ENCODE assay signal across 9 cellular contexts in genomic region chr7:76260171-76260703, GRCh38. TPM values are rescaled to one million over a fixed set of nuclear protein-coding genes. Genes with fewer than 3 reads are reported as not detected.
A peak's percentile ranks its signal among the peaks of the same experiment; 100 is the strongest.
DNase-seq lines count a peak whose midpoint lies in the region; ATAC-seq lines count a peak whose summit lies in the region.
"Had no signal": no experiment of that assay in that cellular context is flagged by ENCODE, and none has a peak within 500 bp of the region (broad histone marks: within the 10 kb centered on the region; RNA-seq: fewer than 3 reads in every experiment).

No MANE protein-coding gene starts in this region.

- no peak overlapping the region for H3K4me3 ChIP-seq in GM23248
- peak overlapping the region; percentile 49 for H3K4me3 ChIP-seq in NT2/D1 (ENCODE audit: insufficient read length, low read depth)

- H3K27me3 ChIP-seq in GM23248 (replicated peaks; ENCODE audit: insufficient read depth): peaks cover 12% of the 10 kb centered on the region
- H3K27me3 ChIP-seq in NT2/D1 (ENCODE audit: insufficient read depth, insufficient read length): no peaks in the 10 kb centered on the region

- no peaks in the 10 kb centered on the region for H3K9me2 ChIP-seq in GM23248 (ENCODE audit: insufficient read depth)

- ATAC-seq in activated naive CD4-positive, alpha-beta T cell treated with anti-CD3 and anti-CD28 coated beads, Interleukin-2, amount 50 U/mL, for 72 hours: peak; percentile 38 to 69
- ATAC-seq in HG03280 (IDR thresholded peaks at IDR 0.05; ENCODE audit: unreplicated experiment): no peak
- no peak for ATAC-seq in HG03354 (IDR thresholded peaks at IDR 0.05; ENCODE audit: poor library complexity, severe bottlenecking, unreplicated experiment)

- H3K27ac ChIP-seq in GM23248: no peak overlapping the region
- H3K27ac ChIP-seq: neutrophil had no signal

- intact Hi-C loops in posterior vena cava (cut with DNase I): loop anchor here in 1 of 2 donors (10.0 kb wide), 1 partner anchor 75 kb away; no protein-coding TSS in a partner anchor

- in situ Hi-C loops in GM23248 (cut with MboI): no loop called here

- H3K4me2 ChIP-seq in GM23248 (ENCODE audit: unreplicated experiment): no peak overlapping the region

- H3K9me3 Mint-ChIP-seq in activated naive CD4-positive, alpha-beta T cell treated with anti-CD3 and anti-CD28 coated beads, Interleukin-2, amount 50 U/mL, for 72 hours: no peaks in the 10 kb centered on the region

- H3K27ac Mint-ChIP-seq in activated naive CD4-positive, alpha-beta T cell treated with anti-CD3 and anti-CD28 coated beads, Interleukin-2, amount 50 U/mL, for 72 hours: no peak overlapping the region

- H3K9ac ChIP-seq in GM23248: no peak overlapping the region
- no peak overlapping the region for H3K9ac ChIP-seq in NT2/D1 (ENCODE audit: insufficient read length, low read depth)

- H4K20me1 ChIP-seq in GM23248 (ENCODE audit: insufficient read depth): no peaks in the 10 kb centered on the region

- no peaks in the 10 kb centered on the region for H3F3A ChIP-seq in GM23248 (ENCODE audit: insufficient read depth)

- DNase-seq in GM23248 (peak; percentile 55), NT2/D1 (ENCODE audit: low read depth, low spot score) (peak; percentile 96), left kidney (ENCODE audit: low read depth, low spot score) (peak; percentile 90), posterior vena cava (ENCODE audit: low spot score) (no peak)
- peak in 1 of 2 donors; percentile 41 for DNase-seq in activated naive CD4-positive, alpha-beta T cell treated with anti-CD3 and anti-CD28 coated beads, Interleukin-2, amount 50 U/mL, for 72 hours (ENCODE audit: low spot score in 2 of 2)
- peak; percentile 4 to 26 for DNase-seq in stimulated activated CD8-positive, alpha-beta memory T cell treated with anti-CD3 and anti-CD28 coated beads, Interleukin-7, amount 100 ng/mL, for 48 hours (ENCODE audit: extremely low read depth in 1 of 2, low read depth in 1 of 2)

- no peaks in the 10 kb centered on the region for H3K36me3 Mint-ChIP-seq in activated naive CD4-positive, alpha-beta T cell treated with anti-CD3 and anti-CD28 coated beads, Interleukin-2, amount 50 U/mL, for 72 hours

- H3K9me3 ChIP-seq in GM23248 (ENCODE audit: low read depth) (no peaks in the 10 kb centered on the region), NT2/D1 (ENCODE audit: insufficient read depth, low read length) (no peaks in the 10 kb centered on the region)
- H3K9me3 ChIP-seq: neutrophil had no signal

- H2AFZ ChIP-seq in GM23248: no peak overlapping the region

- WGBS in GM23248 (ENCODE audit: low coverage in 1 of 2, low lambda C conversion rate in 2 of 2, missing lambda C conversion rate in 2 of 2), 2 experiments: 9% methylated on average over 28 of the region's 28 CpGs; no CpG with 5 or more reads in 1 of the 2 experiments

- H3K36me3 ChIP-seq in GM23248 (ENCODE audit: low read depth) (no peaks in the 10 kb centered on the region), NT2/D1 (ENCODE audit: insufficient read depth, insufficient read length, low read length) (peaks cover 3% of the 10 kb centered on the region)
- H3K36me3 ChIP-seq: neutrophil had no signal

- H3K79me2 ChIP-seq in GM23248 (ENCODE audit: insufficient read depth): no peaks in the 10 kb centered on the region

- no peaks in the 10 kb centered on the region for H3K4me1 ChIP-seq in GM23248 (ENCODE audit: insufficient read depth)
- H3K4me1 ChIP-seq in NT2/D1 (ENCODE audit: insufficient read depth, insufficient read length): peaks cover 9% of the 10 kb centered on the region

RNA-seq across cellular contexts. Expression of gene HSPB1, which starts 42.2 kb away (rescaled TPM):
- 79.5 and 96.5 TPM in 2 replicates for total RNA-seq in GM23248 (2014; rRNA removed; shearing (Covaris generic))
- polyA plus RNA-seq in GM23248 (2016; fragmentation: Nextera tagmentation; extraction: Ambion mirVana): 1,542 and 1,564 TPM in 2 replicates
- total RNA-seq in activated naive CD4-positive, alpha-beta T cell treated with anti-CD3 and anti-CD28 coated beads, Interleukin-2, amount 50 U/mL, for 72 hours: 10 to 100 TPM; 42.5 to 78.1 TPM
- 1,000 to 10,000 TPM; 2,473 to 2,747 TPM for total RNA-seq in posterior vena cava

RNA-seq across cellular contexts. Expression of gene SRRM3, which starts 58.5 kb away (rescaled TPM):
- 0.65 TPM in 1 of 2 replicates, not detected in the other for total RNA-seq in GM23248 (2014; rRNA removed; shearing (Covaris generic))
- 0.39 and 0.91 TPM in 2 replicates for polyA plus RNA-seq in GM23248 (2016; fragmentation: Nextera tagmentation; extraction: Ambion mirVana)
- not detected for total RNA-seq in activated naive CD4-positive, alpha-beta T cell treated with anti-CD3 and anti-CD28 coated beads, Interleukin-2, amount 50 U/mL, for 72 hours
- 1 to 10 TPM; 5.2 to 5.3 TPM for total RNA-seq in posterior vena cava

Comparison
In these comparisons a context has a peak if more than half of its experiments do, and no peak if none do; other contexts are left out.
1. ATAC-seq: peak in activated naive CD4-positive, alpha-beta T cell treated with anti-CD3 and anti-CD28 coated beads, Interleukin-2, amount 50 U/mL, for 72 hours (2 of 2); none in HG03280 (single experiment) and HG03354 (single experiment).
2. RNA of gene HSPB1, which starts 42.2 kb away (total RNA-seq): 2,473 to 2,747 TPM in posterior vena cava; 79.5 to 96.5 TPM in GM23248 and 42.5 to 78.1 TPM in activated naive CD4-positive, alpha-beta T cell treated with anti-CD3 and anti-CD28 coated beads, Interleukin-2, amount 50 U/mL, for 72 hours; every median in the first group is over 10 times any median in the second.